Comparison of ENCODE assay signal across 32 cellular contexts in genomic region chr2:185239491-185239890, GRCh38.
"Had no signal": no experiment of that assay in that cellular context is flagged by ENCODE, and none has a peak within 500 bp of the region (broad histone marks: within the 10 kb centered on the region; RNA-seq: fewer than 3 reads in every experiment).

No MANE protein-coding gene starts in this region.

- H3K36me3 ChIP-seq: ascending aorta, cardiac muscle cell had no signal

- FAIRE-seq: bronchial epithelial cell, TTC549 had no signal

- H3K4me3 ChIP-seq: ascending aorta, cardiac muscle cell had no signal

- ATAC-seq: activated CD8-positive, alpha-beta T cell treated with anti-CD3 and anti-CD28 coated beads for 36 hours; activated naive CD8-positive, alpha-beta T cell treated with anti-CD3 and anti-CD28 coated beads, Interleukin-2, amount 50 U/mL, for 24 hours; activated T-cell treated with anti-CD3 and anti-CD28 coated beads, Interleukin-2, amount 50 U/mL, for 4 hours; activated T-cell treated with anti-CD3 and anti-CD28 coated beads, Interleukin-2, amount 50 U/mL, for 72 hours; activated T-helper 17 cell treated with anti-CD3 and anti-CD28 coated beads, Interleukin-2, amount 50 U/mL, for 72 hours had no signal

- H3K4me1 ChIP-seq: ascending aorta had no signal

- DNase-seq: activated B cell treated with CpG ODN at 0.5 μM for 24 hours; activated CD4-positive, alpha-beta memory T cell treated with anti-CD3 and anti-CD28 coated beads for 36 hours; activated CD4-positive, alpha-beta T cell treated with anti-CD3 and anti-CD28 coated beads for 4 hours; activated CD4-positive, alpha-beta T cell treated with anti-CD3 and anti-CD28 coated beads, Interleukin-2, amount 10 ng/mL, durations not matched to agents 24 days and 14 days; activated CD4-positive, alpha-beta T cell treated with anti-CD3 and anti-CD28 coated beads, Interleukin-2, amount 50 U/mL, for 1 hour; activated CD4-positive, alpha-beta T cell treated with anti-CD3 and anti-CD28 coated beads, Interleukin-2, amount 50 U/mL, for 4 hours; activated CD4-positive, CD25-positive, alpha-beta regulatory T cell treated with anti-CD3 and anti-CD28 coated beads, Interleukin-2, amount 50 U/mL, for 72 hours; activated CD8-positive, alpha-beta memory T cell treated with anti-CD3 and anti-CD28 coated beads, Interleukin-2, amount 50 U/mL, for 4 hours; activated CD8-positive, alpha-beta T cell treated with anti-CD3 and anti-CD28 coated beads for 36 hours; activated effector memory CD4-positive, alpha-beta T cell treated with anti-CD3 and anti-CD28 coated beads, Interleukin-2, amount 50 U/mL, for 16 hours; activated gamma-delta T cell treated with Interleukin-2 at 50 U/mL for 16 hours; activated naive CD4-positive, alpha-beta T cell treated with anti-CD3 and anti-CD28 coated beads, Interleukin-2, amount 10 ng/mL, durations not matched to agents 7 days and 5 days; activated naive CD4-positive, alpha-beta T cell treated with Interleukin-2 at 50 U/mL for 16 hours; activated naive CD8-positive, alpha-beta T cell treated with anti-CD3 and anti-CD28 coated beads, Interleukin-2, amount 10 ng/mL, durations not matched to agents 7 days and 5 days; activated naive CD8-positive, alpha-beta T cell treated with anti-CD3 and anti-CD28 coated beads, Interleukin-2, amount 50 U/mL, for 24 hours; activated T-cell treated with anti-CD3 and anti-CD28 coated beads for 4 hours; activated T-cell treated with anti-CD3 and anti-CD28 coated beads, Interleukin-2, amount 50 U/mL, for 1 hour; activated T-cell treated with anti-CD3 and anti-CD28 coated beads, Interleukin-2, amount 50 U/mL, for 4 hours; activated T-cell treated with anti-CD3 and anti-CD28 coated beads, Interleukin-2, amount 50 U/mL, for 72 hours; amygdala; anterior cingulate cortex; caudate nucleus; cerebellar nuclear complex; T-helper 1 cell; T-helper 2 cell; T-helper 9 cell had no signal

- H3K27ac ChIP-seq: ascending aorta, cardiac muscle cell, VCaP had no signal

- H3K27me3 ChIP-seq: ascending aorta, cardiac muscle cell had no signal
